In genomic region chr5:149382517-149383220, GRCh38 we compare ENCODE assay signal across 1 cellular context.
TF ChIP-seq lines count a peak whose summit lies in the region.

No MANE protein-coding gene starts in this region.

TF ChIP-seq in IMR-90, 13 proteins besides CTCF, POLR2A, EP300 and RAD21:
- TF ChIP-seq MAFK (IDR thresholded peaks at IDR 0.05; ENCODE audit: low read depth, low read length) (no peak), FOS (IDR thresholded peaks at IDR 0.05; ENCODE audit: low read depth, low read length) (no peak), NFE2L2 (IDR thresholded peaks at IDR 0.05; ENCODE audit: low read depth, low read length) (no peak), USF2 (IDR thresholded peaks at IDR 0.05; ENCODE audit: low read depth, low read length) (no peak), ELK1 (IDR thresholded peaks at IDR 0.05; ENCODE audit: borderline replicate concordance, low read depth, low read length) (no peak), SMC3 (IDR thresholded peaks at IDR 0.05; ENCODE audit: low read depth, low read length) (no peak), MAZ (IDR thresholded peaks at IDR 0.05; ENCODE audit: borderline replicate concordance, low read depth, low read length) (no peak), BHLHE40 (IDR thresholded peaks at IDR 0.05; ENCODE audit: low read depth, low read length) (no peak), RCOR1 (IDR thresholded peaks at IDR 0.05; ENCODE audit: insufficient replicate concordance, low read length) (no peak), RFX5 (IDR thresholded peaks at IDR 0.05; ENCODE audit: low read depth, low read length) (no peak), CEBPB (IDR thresholded peaks at IDR 0.05; ENCODE audit: low read depth, low read length) (no peak), MXI1 (IDR thresholded peaks at IDR 0.05; ENCODE audit: borderline replicate concordance, low read depth, low read length) (no peak), CHD1 (IDR thresholded peaks at IDR 0.05; ENCODE audit: low read depth, low read length) (no peak)
TF ChIP-seq in IMR-90: peak in this region for 0.
